ENCODE assay signal across 2 cellular contexts in genomic region chr12:47955059-47955458, GRCh38.
TF ChIP-seq lines count a peak whose summit lies in the region.

No MANE protein-coding gene starts in this region.

TF ChIP-seq in liver, 16 proteins besides CTCF, POLR2A, EP300 and RAD21:
- TF ChIP-seq RXRA (IDR thresholded peaks at IDR 0.05) (peak in 1 of 2 donors; percentile 23), YY1 (IDR thresholded peaks at IDR 0.05) (no peak), NR2F2 (IDR thresholded peaks at IDR 0.05) (peak; percentile 75)

TF ChIP-seq in HepG2, 621 proteins besides CTCF, POLR2A, EP300 and RAD21:
- no peak for TF ChIP-seq POLR2AphosphoS5 (IDR thresholded peaks at IDR 0.05; ENCODE audit: low read depth, low read length)
- no peak for TF ChIP-seq ZNF766 (CRISPR knock-in tag; IDR thresholded peaks at IDR 0.05; ENCODE audit: borderline replicate concordance)
- TF ChIP-seq USF2 (IDR thresholded peaks at IDR 0.05; ENCODE audit: low read depth, low read length): no peak
- TF ChIP-seq USF2 (CRISPR knock-in tag; IDR thresholded peaks at IDR 0.05; ENCODE audit: borderline replicate concordance): no peak
- no peak for TF ChIP-seq NR2F2 (IDR thresholded peaks at IDR 0.05; ENCODE audit: borderline replicate concordance, low read depth)
- no peak for TF ChIP-seq SNAPC2 (CRISPR knock-in tag; IDR thresholded peaks at IDR 0.05)
- no peak for TF ChIP-seq ZNF737 (CRISPR knock-in tag; IDR thresholded peaks at IDR 0.05; ENCODE audit: borderline replicate concordance)
TF ChIP-seq in HepG2: peak in this region for 0.
